ENCODE assay signal across 29 cellular contexts in genomic region chr6:96878101-96878500, GRCh38. TPM values are rescaled to one million over a fixed set of nuclear protein-coding genes. Genes with fewer than 3 reads are reported as not detected.
DNase-seq lines count a peak whose midpoint lies in the region; ATAC-seq, FAIRE-seq and TF ChIP-seq lines count a peak whose summit lies in the region.
"Had no signal": no experiment of that assay in that cellular context is flagged by ENCODE, and none has a peak within 500 bp of the region (broad histone marks: within the 10 kb centered on the region; RNA-seq: fewer than 3 reads in every experiment).

No MANE protein-coding gene starts in this region.

- H4K20me1 ChIP-seq in OCI-LY7 (ENCODE audit: insufficient read depth, low read length) (no peaks in the 10 kb centered on the region), hepatocyte (ENCODE audit: insufficient read depth, poor library complexity, severe bottlenecking) (no peaks in the 10 kb centered on the region)

- FAIRE-seq in urothelium cell line (lab: Jason Lieb, UNC), result no peak
- FAIRE-seq: GM12892, islet of Langerhans, small intestine had no signal

- TF ChIP-seq POLR2A in stomach (IDR thresholded peaks at IDR 0.05), result no peak

- no TSS peak for BruUV-seq in OCI-LY7 (replicated peaks; lab: Mats Ljungman, UMichigan)

- H3K27ac ChIP-seq in OCI-LY7 (ENCODE audit: low read depth, low read length, poor library complexity, severe bottlenecking) (no peak overlapping the region), hepatocyte (peak overlapping the region; percentile 71), stomach (peak overlapping the region in 4 of 5 donors; percentile 9 to 63 (median 31))
- H3K27ac ChIP-seq: body of pancreas had no signal

- H2AFZ ChIP-seq in OCI-LY7 (ENCODE audit: low read length) (peak overlapping the region; percentile 14; the same call in 1 of the 2 replicates), hepatocyte (no peak overlapping the region)

- TF ChIP-seq EP300 in stomach (IDR thresholded peaks at IDR 0.05), result no peak

- POLR2A ChIA-PET in OCI-LY7 (lab: Charles Lee), result interaction anchor here (1.0 kb wide), 1 partner anchor 36 kb away, joined by 4 read pairs; no protein-coding TSS in a partner anchor

- no peak overlapping the region for H3K4me2 ChIP-seq in OCI-LY7 (ENCODE audit: low read length)
- H3K4me2 ChIP-seq in hepatocyte, result peak overlapping the region; percentile 32

- H3K4me3 ChIP-seq in OCI-LY7 (ENCODE audit: low read depth, low read length, poor library complexity, severe bottlenecking) (no peak overlapping the region), hepatocyte (no peak overlapping the region), stomach (no peak overlapping the region)
- H3K4me3 ChIP-seq: body of pancreas, dorsolateral prefrontal cortex had no signal

- DNase-seq in GM04503 (ENCODE audit: low read depth) (peak; percentile 10), OCI-LY7 (ENCODE audit: low spot score) (no peak), hepatocyte (ENCODE audit: low spot score) (no peak), stomach (no peak), urothelium cell line (ENCODE audit: low spot score) (no peak), NCI-H510A treated with DMSO at 0.1 percent for 48 hours (lab: John Stamatoyannopoulos, UW) (no peak), NCI-H345 treated with DMSO at 0.1 percent for 48 hours (lab: John Stamatoyannopoulos, UW; ENCODE audit: unreplicated experiment) (no peak)
- DNase-seq: activated CD4-positive, alpha-beta T cell treated with anti-CD3 and anti-CD28 coated beads for 36 hours; activated gamma-delta T cell; activated naive CD8-positive, alpha-beta T cell treated with anti-CD3 and anti-CD28 coated beads, Interleukin-2, amount 10 ng/mL, durations not matched to agents 7 days and 5 days; activated T-cell treated with anti-CD3 and anti-CD28 coated beads, Interleukin-2, amount 50 U/mL, for 24 hours; body of pancreas; cerebellar nuclear complex; dorsolateral prefrontal cortex; GOT3; midbrain; NCI-H2029 treated with DMSO at 0.1 percent for 48 hours; NCI-H2227 treated with DMSO at 0.1 percent for 48 hours; NCI-H82; OCI-M1; small intestine; stimulated activated CD4-positive, alpha-beta T cell treated with anti-CD3 and anti-CD28 coated beads, Interleukin-2, amount 100 ng/mL, for 24 hours; trophoblast cell had no signal

- H3K36me3 ChIP-seq in OCI-LY7 (ENCODE audit: insufficient read depth, low read length) (no peaks in the 10 kb centered on the region), hepatocyte (replicated peaks; ENCODE audit: insufficient read depth, low read depth) (no peaks in the 10 kb centered on the region), stomach (no peaks in the 10 kb centered on the region)

- intact Hi-C loops in OCI-LY7 (cut with micrococcal nuclease; ENCODE audit: unreplicated experiment) (no loop called here), stomach (cut with DNase I; ENCODE audit: low total_unique reads) (no loop called here)

- no peaks in the 10 kb centered on the region for H3K79me2 ChIP-seq in OCI-LY7 (ENCODE audit: insufficient read depth, low read depth, low read length)
- H3K79me2 ChIP-seq in hepatocyte, result no peaks in the 10 kb centered on the region

- no peaks in the 10 kb centered on the region for H3K27me3 ChIP-seq in hepatocyte
- H3K27me3 ChIP-seq in stomach, result no peaks in the 10 kb centered on the region
- H3K27me3 ChIP-seq: body of pancreas, dorsolateral prefrontal cortex had no signal

- CTCF ChIA-PET in OCI-LY7 (lab: Charles Lee; ENCODE audit: unreplicated experiment), result no interaction called here

- no peaks in the 10 kb centered on the region for H3K9me2 ChIP-seq in OCI-LY7 (ENCODE audit: insufficient read depth, low read length)
- no peaks in the 10 kb centered on the region for H3K9me2 ChIP-seq in hepatocyte (replicated peaks; ENCODE audit: insufficient read depth)

- ATAC-seq in HG03196 (IDR thresholded peaks at IDR 0.05; ENCODE audit: unreplicated experiment), result no peak
- ATAC-seq: activated CD4-positive, alpha-beta T cell treated with anti-CD3 and anti-CD28 coated beads for 36 hours; body of pancreas; natural killer cell treated with Interleukin-12 subunit alpha and Interleukin-12 subunit beta and Interleukin-15 and Interleukin-18, amount 100 ng/mL, for 72 hours had no signal

- H3K9me3 ChIP-seq in OCI-LY7 (ENCODE audit: low read length) (no peaks in the 10 kb centered on the region), hepatocyte (ENCODE audit: low read depth) (no peaks in the 10 kb centered on the region), stomach (no peaks in the 10 kb centered on the region)
- H3K9me3 ChIP-seq: body of pancreas had no signal

- TF ChIP-seq CTCF in OCI-LY7 (conservative IDR thresholded peaks at IDR 0.05; ENCODE audit: low read length) (no peak), hepatocyte (IDR thresholded peaks at IDR 0.05; ENCODE audit: poor library complexity) (no peak), stomach (IDR thresholded peaks at IDR 0.05) (no peak)

- H3K4me1 ChIP-seq in OCI-LY7 (ENCODE audit: insufficient read depth, low read length, poor library complexity, severe bottlenecking) (no peaks in the 10 kb centered on the region), hepatocyte (ENCODE audit: insufficient read depth) (peaks cover 3% of the 10 kb centered on the region), stomach (peaks cover 0 to 5% (median 0%) of the 10 kb centered on the region in 4 donors)
- H3K4me1 ChIP-seq: body of pancreas had no signal

RNA-seq across cellular contexts. Expression of gene NDUFAF4, which starts 19.6 kb away (rescaled TPM):
- 29.3 and 31.5 TPM in 2 replicates for total RNA-seq in OCI-LY7 (2014; rRNA removed; shearing (Covaris generic))
- total RNA-seq in OCI-LY7 (2022) (75.9 and 80.4 TPM in 2 replicates), hepatocyte (31.1 and 39.1 TPM in 2 replicates), stomach (10 to 100 TPM in 2 of 5 donors, 1 to 10 TPM in 3; 2.9 to 11.2 (median 5.5) TPM)
- polyA plus RNA-seq in hepatocyte (50.7 and 62.4 TPM in 2 replicates), stomach (10 to 100 TPM; 20.9 to 30.1 (median 25.6) TPM)

RNA-seq across cellular contexts. Expression of gene GPR63, which starts 40.8 kb away (rescaled TPM):
- 0.57 and 1.0 TPM in 2 replicates for total RNA-seq in OCI-LY7 (2014; rRNA removed; shearing (Covaris generic))
- total RNA-seq in OCI-LY7 (2022) (1.5 and 1.6 TPM in 2 replicates), hepatocyte (6.9 and 7.7 TPM in 2 replicates), stomach (1 to 10 TPM in 2 of 5 donors, under 1 TPM in 1, not detected in 2; 0.29 to 7.7 (median 1.7) TPM)
- polyA plus RNA-seq in hepatocyte (1.9 and 2.4 TPM in 2 replicates), stomach (under 1 TPM; 0.31 to 0.87 (median 0.33) TPM)
- total RNA-seq: HT-29 had no signal

RNA-seq across cellular contexts. Expression of gene KLHL32, which starts 46.4 kb away (rescaled TPM):
- total RNA-seq in OCI-LY7 (2014; rRNA removed; shearing (Covaris generic)), result 1.2 and 2.1 TPM in 2 replicates
- total RNA-seq in OCI-LY7 (2022) (5.8 and 6.3 TPM in 2 replicates), hepatocyte (0.27 and 2.2 TPM in 2 replicates), stomach (under 1 TPM in 1 of 5 donors, not detected in 4; 0.55 TPM)
- polyA plus RNA-seq in hepatocyte (0.79 TPM in 1 of 2 replicates, not detected in the other), stomach (under 1 TPM in 2 of 3 donors, not detected in 1; 0.15 to 0.19 TPM)
- total RNA-seq: MCF 10A; natural killer cell treated with Interleukin-12 subunit alpha and Interleukin-12 subunit beta and Interleukin-15 and Interleukin-18, amount 100 ng/mL, for 72 hours had no signal
